17 cellular contexts compared by ENCODE assay signal in the genomic region with DNA sequence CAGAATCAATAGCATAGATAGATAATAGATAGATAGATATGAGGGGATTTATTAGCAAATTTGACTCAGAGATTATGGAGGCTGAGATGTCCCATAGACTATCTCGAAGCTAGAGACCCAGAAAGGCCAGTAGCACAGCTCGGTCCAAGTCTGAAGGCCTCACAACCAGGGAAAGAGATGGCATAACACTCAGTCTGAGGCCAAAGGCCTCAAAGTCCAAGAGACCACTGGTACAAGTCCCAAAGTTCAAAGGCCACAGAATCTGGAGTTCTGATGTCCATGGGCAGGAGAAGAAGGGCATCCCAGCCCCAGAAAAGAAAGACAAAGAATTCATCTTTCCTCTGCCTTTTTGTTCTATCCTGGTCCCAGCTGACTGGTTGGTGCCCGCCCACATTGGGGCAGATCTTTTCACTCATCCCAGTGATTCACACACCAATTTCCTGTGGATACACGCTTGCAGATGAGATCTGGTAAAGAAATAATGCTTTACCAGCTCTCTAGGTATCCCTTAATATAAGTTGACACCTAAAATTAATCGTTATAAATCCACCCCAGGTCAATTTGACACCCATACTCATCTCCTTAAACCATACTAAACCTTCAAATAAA.
DNase-seq lines count a peak whose midpoint lies in the region; ATAC-seq, FAIRE-seq and TF ChIP-seq lines count a peak whose summit lies in the region.
"Had no signal": no experiment of that assay in that cellular context is flagged by ENCODE, and none has a peak within 500 bp of the region (broad histone marks: within the 10 kb centered on the region; RNA-seq: fewer than 3 reads in every experiment).

No MANE protein-coding gene starts in this region.

- H3K36me3 Mint-ChIP-seq in T-cell = no peaks in the 10 kb centered on the region

- H3K27ac ChIP-seq in GM23248 = no peak overlapping the region
- no peak overlapping the region for H3K27ac ChIP-seq in osteoblast (ENCODE audit: low read depth, low read length)
- H3K27ac ChIP-seq in gastrocnemius medialis = no peak overlapping the region
- H3K27ac ChIP-seq: C4-2B had no signal

- no peaks in the 10 kb centered on the region for H3K4me1 Mint-ChIP-seq in T-cell

- 39 to 42% methylated on average over 5 of the region's 5 CpGs for WGBS in GM23248 (ENCODE audit: low coverage in 1 of 2, low lambda C conversion rate in 2 of 2, missing lambda C conversion rate in 2 of 2), 2 experiments

- no peaks in the 10 kb centered on the region for H4K20me1 ChIP-seq in GM23248 (ENCODE audit: insufficient read depth)
- H4K20me1 ChIP-seq in osteoblast (ENCODE audit: insufficient read depth, low read length) = no peaks in the 10 kb centered on the region

- TF ChIP-seq CTCF in bronchial epithelial cell (IDR thresholded peaks at IDR 0.05; ENCODE audit: insufficient read depth, low read length, severe bottlenecking) (no peak), osteoblast (IDR thresholded peaks at IDR 0.05; ENCODE audit: extremely low read depth, low read depth, low read length) (no peak), gastrocnemius medialis (IDR thresholded peaks at IDR 0.05 in 4 of 5, conservative IDR thresholded peaks at IDR 0.05 in 1 of 5) (no peak)

- no peaks in the 10 kb centered on the region for H3F3A ChIP-seq in GM23248 (ENCODE audit: insufficient read depth)

- in situ Hi-C loops in GM23248 (cut with MboI) (no loop called here), gastrocnemius medialis (cut with MboI; ENCODE audit: low sequenced_read_pairs in 4 of 4) (no loop called here)

- no peak overlapping the region for H3K27ac Mint-ChIP-seq in T-cell
- H3K27ac Mint-ChIP-seq: CD4-positive, alpha-beta T cell had no signal

- H3K27me3 ChIP-seq in GM23248 (replicated peaks; ENCODE audit: insufficient read depth) (no peaks in the 10 kb centered on the region), bronchial epithelial cell (ENCODE audit: control insufficient read depth, insufficient read depth, low read length) (no peaks in the 10 kb centered on the region), osteoblast (ENCODE audit: insufficient read depth, low read length) (no peaks in the 10 kb centered on the region), gastrocnemius medialis (no peaks in the 10 kb centered on the region)

- no peaks in the 10 kb centered on the region for H3K9me3 ChIP-seq in GM23248 (ENCODE audit: low read depth)
- no peaks in the 10 kb centered on the region for H3K9me3 ChIP-seq in osteoblast (ENCODE audit: low read depth, low read length)
- no peaks in the 10 kb centered on the region for H3K9me3 ChIP-seq in gastrocnemius medialis
- H3K9me3 ChIP-seq: Caco-2, HAP-1 had no signal

- peak; percentile 28 for DNase-seq in EH (ENCODE audit: low read depth)
- DNase-seq in GM23248 = peak; percentile 22
- peak; percentile 48 for DNase-seq in bronchial epithelial cell (ENCODE audit: low read depth)
- DNase-seq in osteoblast (ENCODE audit: insufficient read length, low spot score, missing footprints) = no peak
- no peak for DNase-seq in T-cell
- DNase-seq in gastrocnemius medialis = no peak
- no peak for DNase-seq in NCI-H128 (lab: John Stamatoyannopoulos, UW; ENCODE audit: unreplicated experiment)
- DNase-seq: AML-193; Caco-2; CD4-positive, alpha-beta T cell; GF-D8; IMR-90 had no signal

- no peak overlapping the region for H3K4me3 ChIP-seq in GM23248
- H3K4me3 ChIP-seq in bronchial epithelial cell (ENCODE audit: low read depth, low read length) = no peak overlapping the region
- no peak overlapping the region for H3K4me3 ChIP-seq in osteoblast (ENCODE audit: insufficient read depth, low read length)
- no peak overlapping the region for H3K4me3 ChIP-seq in gastrocnemius medialis
- H3K4me3 ChIP-seq: HAP-1, K562 had no signal

- FAIRE-seq in bronchial epithelial cell (lab: Jason Lieb, UNC) = no peak
- FAIRE-seq: A204.1, D721Med, K562 had no signal

- H3K9me2 ChIP-seq in GM23248 (ENCODE audit: insufficient read depth) = no peaks in the 10 kb centered on the region

- POLR2A ChIA-PET in T-cell (lab: Charles Lee) = no interaction called here

- no peak overlapping the region for H3K4me3 Mint-ChIP-seq in T-cell
- H3K4me3 Mint-ChIP-seq: CD4-positive, alpha-beta T cell had no signal

- no peak for ATAC-seq in T-cell (replicated peaks in 1 of 4)
- ATAC-seq in gastrocnemius medialis = no peak
- ATAC-seq: K562 had no signal

- intact Hi-C loops in gastrocnemius medialis (cut with DNase I; ENCODE audit: low total_unique reads) = no loop called here

- H3K36me3 ChIP-seq in GM23248 (ENCODE audit: low read depth) (no peaks in the 10 kb centered on the region), bronchial epithelial cell (ENCODE audit: control insufficient read depth, insufficient read depth, low read length) (no peaks in the 10 kb centered on the region), osteoblast (ENCODE audit: insufficient read depth, low read length) (no peaks in the 10 kb centered on the region), gastrocnemius medialis (no peaks in the 10 kb centered on the region)
- H3K36me3 ChIP-seq: HAP-1 had no signal

- H2AFZ ChIP-seq in GM23248 = no peak overlapping the region
- peak overlapping the region; percentile 41 for H2AFZ ChIP-seq in osteoblast (ENCODE audit: low read length)

- H3K27me3 Mint-ChIP-seq in T-cell = peaks cover 5% of the 10 kb centered on the region in 2 donors
- H3K27me3 Mint-ChIP-seq: CD4-positive, alpha-beta T cell had no signal

- H3K4me2 ChIP-seq in GM23248 (ENCODE audit: unreplicated experiment) (no peak overlapping the region), osteoblast (ENCODE audit: insufficient read depth, low read length) (no peak overlapping the region)

- peaks cover 0 to 5% (median 0%) of the 10 kb centered on the region in 3 donors for H3K9me3 Mint-ChIP-seq in T-cell

- CTCF ChIA-PET in T-cell (lab: Charles Lee) = no interaction called here

- H3K4me1 ChIP-seq in GM23248 (ENCODE audit: insufficient read depth) = no peaks in the 10 kb centered on the region
- no peaks in the 10 kb centered on the region for H3K4me1 ChIP-seq in osteoblast (ENCODE audit: insufficient read depth, low read length)
- H3K4me1 ChIP-seq in gastrocnemius medialis = no peaks in the 10 kb centered on the region
- H3K4me1 ChIP-seq: Caco-2 had no signal

- no peak for TF ChIP-seq POLR2A in gastrocnemius medialis (IDR thresholded peaks at IDR 0.05)

- H3K79me2 ChIP-seq in GM23248 (ENCODE audit: insufficient read depth) = no peaks in the 10 kb centered on the region
- no peaks in the 10 kb centered on the region for H3K79me2 ChIP-seq in osteoblast (ENCODE audit: insufficient read depth, low read length)

- H3K9ac ChIP-seq in GM23248 = no peak overlapping the region

Comparison
In these comparisons a context has a peak if more than half of its experiments do, and no peak if none do; other contexts are left out.
1. DNase-seq: peak in EH (single experiment), GM23248 (single experiment) and bronchial epithelial cell (single experiment); none in osteoblast (single experiment), T-cell (0 of 34), gastrocnemius medialis (0 of 2) and NCI-H128 (single experiment).